Comparison of ENCODE assay signal across 17 cellular contexts in the genomic region with DNA sequence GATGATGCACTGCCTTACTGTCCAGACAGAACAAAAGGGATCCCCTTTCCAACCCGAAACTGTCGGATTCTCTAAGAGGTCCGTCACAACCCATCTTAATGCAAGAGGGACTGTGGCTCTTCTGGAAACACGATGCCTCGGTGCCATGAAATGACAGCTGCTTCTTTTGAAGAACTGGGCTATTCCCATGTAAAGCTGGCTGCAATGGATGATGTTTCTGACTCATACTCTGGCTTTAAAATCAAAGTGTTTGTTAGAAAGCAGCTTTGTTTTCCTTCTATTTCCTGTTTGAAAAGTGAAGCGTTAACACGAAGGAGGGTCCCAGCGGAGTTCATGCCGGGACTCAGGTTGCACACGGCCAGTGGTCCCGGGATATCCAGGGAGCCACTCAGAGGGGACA. TPM values are rescaled to one million over a fixed set of nuclear protein-coding genes. Genes with fewer than 3 reads are reported as not detected.
"Had no signal": no experiment of that assay in that cellular context is flagged by ENCODE, and none has a peak within 500 bp of the region (broad histone marks: within the 10 kb centered on the region; RNA-seq: fewer than 3 reads in every experiment).

No MANE protein-coding gene starts in this region.

- H3K4me1 Mint-ChIP-seq: central memory CD8-positive, alpha-beta T cell had no signal

- H3K27me3 Mint-ChIP-seq: stimulated activated naive CD8-positive, alpha-beta T cell treated with anti-CD3 and anti-CD28 coated beads, Interleukin-15, Interleukin-2, amounts not matched to agents 100 ng/mL and 50 ng/mL, for 24 hours had no signal

- H3K27ac ChIP-seq: heart left ventricle, ovary, sigmoid colon, thoracic aorta had no signal

- H3K9me3 Mint-ChIP-seq: central memory CD8-positive, alpha-beta T cell; stimulated activated naive CD8-positive, alpha-beta T cell treated with anti-CD3 and anti-CD28 coated beads, Interleukin-15, Interleukin-2, amounts not matched to agents 100 ng/mL and 50 ng/mL, for 24 hours had no signal

- H3K9me3 ChIP-seq: heart left ventricle, ovary, sigmoid colon, thoracic aorta had no signal

- H3K4me3 ChIP-seq: heart left ventricle, ovary, sigmoid colon, thoracic aorta had no signal

- DNase-seq: activated naive CD4-positive, alpha-beta T cell treated with anti-CD3 and anti-CD28 coated beads, Interleukin-2, amount 50 U/mL, for 16 hours; activated T-cell treated with anti-CD3 and anti-CD28 coated beads, Interleukin-2, amount 50 U/mL, for 1 hour; cortex of kidney; effector memory CD4-positive, alpha-beta T cell; foreskin fibroblast; heart left ventricle; left ventricle myocardium superior; mesendoderm; ovary; sigmoid colon; stimulated activated CD4-positive, alpha-beta T cell treated with anti-CD3 and anti-CD28 coated beads, Interleukin-2, amount 100 ng/mL, for 48 hours; stimulated activated CD8-positive, alpha-beta memory T cell treated with anti-CD3 and anti-CD28 coated beads, Interleukin-4, amount 100 ng/mL, for 48 hours had no signal

- H3K4me3 Mint-ChIP-seq: central memory CD8-positive, alpha-beta T cell; stimulated activated naive CD8-positive, alpha-beta T cell treated with anti-CD3 and anti-CD28 coated beads, Interleukin-15, Interleukin-2, amounts not matched to agents 100 ng/mL and 50 ng/mL, for 24 hours had no signal

- ATAC-seq: heart left ventricle, left ventricle myocardium superior had no signal

- H3K27ac Mint-ChIP-seq: stimulated activated naive CD8-positive, alpha-beta T cell treated with anti-CD3 and anti-CD28 coated beads, Interleukin-15, Interleukin-2, amounts not matched to agents 100 ng/mL and 50 ng/mL, for 24 hours had no signal

- H3K4me1 ChIP-seq: heart left ventricle, sigmoid colon had no signal

- H3K27me3 ChIP-seq: ovary, sigmoid colon had no signal

- H3K36me3 ChIP-seq: heart left ventricle, ovary, sigmoid colon, thoracic aorta had no signal

RNA-seq across cellular contexts. Expression of a gene that starts 3.1 kb away (rescaled TPM):
- total RNA-seq: epithelial cell of proximal tubule; heart left ventricle; left ventricle myocardium superior; T-helper 2 cell treated with Interferon-gamma antibody and Interleukin-4, amounts not matched to agents 100 ng/mL and 5 ng/mL, for 36 hours; thoracic aorta had no signal

RNA-seq across cellular contexts. Expression of a gene that starts 48.4 kb away (rescaled TPM):
- total RNA-seq: T-helper 2 cell treated with Interferon-gamma antibody and Interleukin-4, amounts not matched to agents 100 ng/mL and 5 ng/mL, for 36 hours had no signal
